ENCODE assay signal across 16 cellular contexts in genomic region chr7:147170341-147171012, GRCh38.
"Had no signal": no experiment of that assay in that cellular context is flagged by ENCODE, and none has a peak within 500 bp of the region (broad histone marks: within the 10 kb centered on the region; RNA-seq: fewer than 3 reads in every experiment).

No MANE protein-coding gene starts in this region.

- H3K4me3 ChIP-seq: dorsolateral prefrontal cortex, left lung, psoas muscle, thyroid gland, uterus had no signal

- H3K27ac ChIP-seq: dorsolateral prefrontal cortex, left lung, psoas muscle, thyroid gland, uterus had no signal

- H3K9me3 ChIP-seq: left lung, psoas muscle, thyroid gland, uterus had no signal

- H3K27me3 ChIP-seq: dorsolateral prefrontal cortex, left lung, thyroid gland, uterus had no signal

- H3K4me1 ChIP-seq: left lung, psoas muscle, thyroid gland, uterus had no signal

- H3K36me3 Mint-ChIP-seq: activated naive CD8-positive, alpha-beta T cell treated with anti-CD3 and anti-CD28 coated beads, Interleukin-2, amount 10 ng/mL, durations not matched to agents 7 days and 5 days; brain had no signal

- H3K4me3 Mint-ChIP-seq: activated CD4-positive, alpha-beta T cell treated with anti-CD3 and anti-CD28 coated beads for 36 hours; activated naive CD8-positive, alpha-beta T cell treated with anti-CD3 and anti-CD28 coated beads, Interleukin-2, amount 10 ng/mL, durations not matched to agents 7 days and 5 days; brain had no signal

- H3K4me1 Mint-ChIP-seq: activated CD4-positive, alpha-beta T cell treated with anti-CD3 and anti-CD28 coated beads for 36 hours; activated naive CD8-positive, alpha-beta T cell treated with anti-CD3 and anti-CD28 coated beads, Interleukin-2, amount 10 ng/mL, durations not matched to agents 7 days and 5 days; brain had no signal

- H3K27ac Mint-ChIP-seq: activated CD4-positive, alpha-beta T cell treated with anti-CD3 and anti-CD28 coated beads for 36 hours; activated naive CD8-positive, alpha-beta T cell treated with anti-CD3 and anti-CD28 coated beads, Interleukin-2, amount 10 ng/mL, durations not matched to agents 7 days and 5 days; brain had no signal

- H3K27me3 Mint-ChIP-seq: activated CD4-positive, alpha-beta T cell treated with anti-CD3 and anti-CD28 coated beads for 36 hours; activated naive CD8-positive, alpha-beta T cell treated with anti-CD3 and anti-CD28 coated beads, Interleukin-2, amount 10 ng/mL, durations not matched to agents 7 days and 5 days had no signal

- DNase-seq: activated CD4-positive, alpha-beta T cell treated with anti-CD3 and anti-CD28 coated beads for 36 hours; activated CD4-positive, alpha-beta T cell treated with anti-CD3 and anti-CD28 coated beads, Interleukin-2, amount 50 U/mL, for 48 hours; activated naive CD8-positive, alpha-beta T cell treated with anti-CD3 and anti-CD28 coated beads, Interleukin-2, amount 10 ng/mL, durations not matched to agents 7 days and 5 days; activated T-cell treated with anti-CD3 and anti-CD28 coated beads for 4 hours; caudate nucleus; dorsolateral prefrontal cortex; foreskin melanocyte; head of caudate nucleus; mammary epithelial cell; psoas muscle; stimulated activated CD4-positive, alpha-beta T cell treated with anti-CD3 and anti-CD28 coated beads, Interleukin-2, amount 100 ng/mL, for 48 hours; T-helper 2 cell; thyroid gland; uterus had no signal

- H3K36me3 ChIP-seq: left lung, thyroid gland, uterus had no signal
